19 cellular contexts compared by ENCODE assay signal in the genomic region with DNA sequence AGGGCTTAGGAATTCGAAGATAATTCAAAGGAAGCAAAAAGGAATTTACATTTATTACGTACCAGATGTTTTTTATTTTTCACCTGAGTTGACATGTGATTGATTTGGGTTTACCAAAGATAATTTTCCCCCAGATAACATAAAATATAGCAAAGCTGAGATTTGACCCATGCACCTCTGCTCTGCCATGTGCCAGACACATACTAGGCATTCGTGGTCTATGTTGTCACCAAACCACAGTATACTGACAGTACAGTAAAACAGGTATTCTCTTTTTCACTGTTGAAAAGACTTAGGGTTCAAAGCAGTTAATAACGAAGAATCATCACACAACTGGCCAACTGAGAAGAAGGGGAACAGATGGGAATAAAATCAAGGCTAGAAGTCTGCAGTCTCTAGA.
DNase-seq lines count a peak whose midpoint lies in the region; ATAC-seq, FAIRE-seq and TF ChIP-seq lines count a peak whose summit lies in the region.
"Had no signal": no experiment of that assay in that cellular context is flagged by ENCODE, and none has a peak within 500 bp of the region (broad histone marks: within the 10 kb centered on the region; RNA-seq: fewer than 3 reads in every experiment).

No MANE protein-coding gene starts in this region.

- H3K4me1 ChIP-seq in Caco-2, result peaks cover 27% of the 10 kb centered on the region
- no peaks in the 10 kb centered on the region for H3K4me1 ChIP-seq in osteoblast (ENCODE audit: insufficient read depth, low read length)
- H3K4me1 ChIP-seq: BE2C, HAP-1 had no signal

- H3K27ac Mint-ChIP-seq in Caco-2 (ENCODE audit: unreplicated experiment) (no peak overlapping the region), WTC11 (0 out of 2 replicates have a peak overlapping the region, but pooled peaks have one; percentile 7), immature natural killer cell (no peak overlapping the region)
- H3K27ac Mint-ChIP-seq: CD4-positive, CD25-positive, alpha-beta regulatory T cell; CD8-positive, alpha-beta memory T cell had no signal

- CTCF ChIA-PET in Caco-2 (lab: Charles Lee) (no interaction called here), WTC11 (lab: Charles Lee) (no interaction called here)

- POLR2A ChIA-PET in Caco-2 (lab: Charles Lee) (interaction anchor here (1.1 kb wide), 1 partner anchor 57 kb away, joined by 5 read pairs; no protein-coding TSS in a partner anchor), WTC11 (lab: Charles Lee) (no interaction called here)

- no peak overlapping the region for H3K4me2 ChIP-seq in osteoblast (ENCODE audit: insufficient read depth, low read length)

- FAIRE-seq in GM12892 (lab: Jason Lieb, UNC), result no peak
- FAIRE-seq: A204.1, D721Med, G401.6, GM12891, GM18507 had no signal

- TF ChIP-seq CTCF in Caco-2 (IDR thresholded peaks at IDR 0.05; ENCODE audit: insufficient read depth in 1 of 2, low read depth in 1 of 2, low read length in 1 of 2, severe bottlenecking in 1 of 2, unreplicated experiment in 1 of 2) (no peak), WTC11 (IDR thresholded peaks at IDR 0.05) (no peak), osteoblast (IDR thresholded peaks at IDR 0.05; ENCODE audit: extremely low read depth, low read depth, low read length) (no peak)

- H3K27ac ChIP-seq in caudate nucleus (ENCODE audit: low read depth, low read length) (peak overlapping the region; percentile 7), osteoblast (ENCODE audit: low read depth, low read length) (no peak overlapping the region)

- H3K27me3 Mint-ChIP-seq in Caco-2 (ENCODE audit: insufficient read depth, unreplicated experiment) (no peaks in the 10 kb centered on the region), WTC11 (ENCODE audit: low read depth) (no peaks in the 10 kb centered on the region), immature natural killer cell (ENCODE audit: low read depth in 3 of 3) (peaks cover 1 to 7% (median 5%) of the 10 kb centered on the region in 3 donors)

- H3K79me2 ChIP-seq in osteoblast (ENCODE audit: insufficient read depth, low read length), result no peaks in the 10 kb centered on the region

- BruUV-seq in Caco-2 (replicated peaks; lab: Mats Ljungman, UMichigan), result no TSS peak

- no peak overlapping the region for H3K4me3 ChIP-seq in Caco-2 (ENCODE audit: low read depth, low read length)
- no peak overlapping the region for H3K4me3 ChIP-seq in osteoblast (ENCODE audit: insufficient read depth, low read length)
- H3K4me3 ChIP-seq: HAP-1 had no signal

- TF ChIP-seq POLR2A in erythroblast (IDR thresholded peaks at IDR 0.05; ENCODE audit: low read length) (no peak), GM12892 (IDR thresholded peaks at IDR 0.05; ENCODE audit: low read depth, low read length) (no peak)

- DNase-seq in Caco-2 (peak; percentile 3 to 33), WTC11 (ENCODE audit: low spot score) (no peak), caudate nucleus (lab: John Stamatoyannopoulos, UW) (no peak), osteoblast (ENCODE audit: insufficient read length, low spot score, missing footprints) (peak; percentile 71), erythroblast (lab: John Stamatoyannopoulos, UW) (no peak), immature natural killer cell (no peak), GM12892 (ENCODE audit: insufficient read length) (no peak)
- DNase-seq: ACHN; BE2C; C1 segment of cervical spinal cord; CD4-positive, CD25-positive, alpha-beta regulatory T cell; CD8-positive, alpha-beta memory T cell; COR-L47 had no signal

- no peaks in the 10 kb centered on the region for H3K9me3 ChIP-seq in Caco-2
- H3K9me3 ChIP-seq in osteoblast (ENCODE audit: low read depth, low read length), result no peaks in the 10 kb centered on the region
- H3K9me3 ChIP-seq: BE2C, HAP-1 had no signal

- H3K9me3 Mint-ChIP-seq in Caco-2 (ENCODE audit: unreplicated experiment) (no peaks in the 10 kb centered on the region), WTC11 (no peaks in the 10 kb centered on the region), immature natural killer cell (peaks cover 0 to 2% (median 0%) of the 10 kb centered on the region in 6 donors)
- H3K9me3 Mint-ChIP-seq: CD4-positive, CD25-positive, alpha-beta regulatory T cell; CD8-positive, alpha-beta memory T cell had no signal

- no peaks in the 10 kb centered on the region for H4K20me1 ChIP-seq in osteoblast (ENCODE audit: insufficient read depth, low read length)

- no peak overlapping the region for H2AFZ ChIP-seq in osteoblast (ENCODE audit: low read length)

- H3K4me1 Mint-ChIP-seq in Caco-2 (ENCODE audit: low read depth, unreplicated experiment) (peaks cover 12% of the 10 kb centered on the region), WTC11 (peaks cover 6% of the 10 kb centered on the region; the same call in 1 of the 2 replicates), immature natural killer cell (no peaks in the 10 kb centered on the region)
- H3K4me1 Mint-ChIP-seq: CD4-positive, CD25-positive, alpha-beta regulatory T cell; CD8-positive, alpha-beta memory T cell had no signal

- ATAC-seq in WTC11, result no peak

- H3K4me3 Mint-ChIP-seq in Caco-2 (ENCODE audit: unreplicated experiment) (no peak overlapping the region), WTC11 (no peak overlapping the region), immature natural killer cell (no peak overlapping the region)
- H3K4me3 Mint-ChIP-seq: CD4-positive, CD25-positive, alpha-beta regulatory T cell; CD8-positive, alpha-beta memory T cell had no signal

- intact Hi-C loops in Caco-2 (cut with micrococcal nuclease; ENCODE audit: unreplicated experiment), result loop anchor here (1.0 to 10.0 kb wide), 3 partner anchors 63 to 155 kb away; no protein-coding TSS in a partner anchor

- H3K36me3 ChIP-seq in Caco-2 (ENCODE audit: control insufficient read depth, insufficient read depth, low read length) (no peaks in the 10 kb centered on the region), osteoblast (ENCODE audit: insufficient read depth, low read length) (no peaks in the 10 kb centered on the region)
- H3K36me3 ChIP-seq: BE2C had no signal

- H3K36me3 Mint-ChIP-seq in Caco-2 (ENCODE audit: insufficient read depth, unreplicated experiment) (peaks cover 8% of the 10 kb centered on the region), WTC11 (peaks cover 72% of the 10 kb centered on the region), immature natural killer cell (no peaks in the 10 kb centered on the region)
- H3K36me3 Mint-ChIP-seq: CD4-positive, CD25-positive, alpha-beta regulatory T cell; CD8-positive, alpha-beta memory T cell had no signal

- H3K27me3 ChIP-seq in Caco-2 (replicated peaks; ENCODE audit: control insufficient read depth, insufficient read depth, low read length), result no peaks in the 10 kb centered on the region
- no peaks in the 10 kb centered on the region for H3K27me3 ChIP-seq in osteoblast (ENCODE audit: insufficient read depth, low read length)
- H3K27me3 ChIP-seq: BE2C had no signal

TF ChIP-seq in WTC11, 78 proteins besides CTCF, POLR2A, EP300 and RAD21 (continues in another document):
- TF ChIP-seq, protein P1, sequence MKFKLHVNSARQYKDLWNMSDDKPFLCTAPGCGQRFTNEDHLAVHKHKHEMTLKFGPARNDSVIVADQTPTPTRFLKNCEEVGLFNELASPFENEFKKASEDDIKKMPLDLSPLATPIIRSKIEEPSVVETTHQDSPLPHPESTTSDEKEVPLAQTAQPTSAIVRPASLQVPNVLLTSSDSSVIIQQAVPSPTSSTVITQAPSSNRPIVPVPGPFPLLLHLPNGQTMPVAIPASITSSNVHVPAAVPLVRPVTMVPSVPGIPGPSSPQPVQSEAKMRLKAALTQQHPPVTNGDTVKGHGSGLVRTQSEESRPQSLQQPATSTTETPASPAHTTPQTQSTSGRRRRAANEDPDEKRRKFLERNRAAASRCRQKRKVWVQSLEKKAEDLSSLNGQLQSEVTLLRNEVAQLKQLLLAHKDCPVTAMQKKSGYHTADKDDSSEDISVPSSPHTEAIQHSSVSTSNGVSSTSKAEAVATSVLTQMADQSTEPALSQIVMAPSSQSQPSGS (CRISPR knock-in tag; IDR thresholded peaks at IDR 0.05; ENCODE audit: borderline replicate concordance, low read depth), result no peak
- no peak for TF ChIP-seq ZNF396 (CRISPR knock-in tag; IDR thresholded peaks at IDR 0.05; ENCODE audit: borderline replicate concordance)
- TF ChIP-seq, protein P2, sequence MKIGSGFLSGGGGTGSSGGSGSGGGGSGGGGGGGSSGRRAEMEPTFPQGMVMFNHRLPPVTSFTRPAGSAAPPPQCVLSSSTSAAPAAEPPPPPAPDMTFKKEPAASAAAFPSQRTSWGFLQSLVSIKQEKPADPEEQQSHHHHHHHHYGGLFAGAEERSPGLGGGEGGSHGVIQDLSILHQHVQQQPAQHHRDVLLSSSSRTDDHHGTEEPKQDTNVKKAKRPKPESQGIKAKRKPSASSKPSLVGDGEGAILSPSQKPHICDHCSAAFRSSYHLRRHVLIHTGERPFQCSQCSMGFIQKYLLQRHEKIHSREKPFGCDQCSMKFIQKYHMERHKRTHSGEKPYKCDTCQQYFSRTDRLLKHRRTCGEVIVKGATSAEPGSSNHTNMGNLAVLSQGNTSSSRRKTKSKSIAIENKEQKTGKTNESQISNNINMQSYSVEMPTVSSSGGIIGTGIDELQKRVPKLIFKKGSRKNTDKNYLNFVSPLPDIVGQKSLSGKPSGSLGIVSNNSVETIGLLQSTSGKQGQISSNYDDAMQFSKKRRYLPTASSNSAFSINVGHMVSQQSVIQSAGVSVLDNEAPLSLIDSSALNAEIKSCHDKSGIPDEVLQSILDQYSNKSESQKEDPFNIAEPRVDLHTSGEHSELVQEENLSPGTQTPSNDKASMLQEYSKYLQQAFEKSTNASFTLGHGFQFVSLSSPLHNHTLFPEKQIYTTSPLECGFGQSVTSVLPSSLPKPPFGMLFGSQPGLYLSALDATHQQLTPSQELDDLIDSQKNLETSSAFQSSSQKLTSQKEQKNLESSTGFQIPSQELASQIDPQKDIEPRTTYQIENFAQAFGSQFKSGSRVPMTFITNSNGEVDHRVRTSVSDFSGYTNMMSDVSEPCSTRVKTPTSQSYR (CRISPR knock-in tag; IDR thresholded peaks at IDR 0.05), result no peak
- TF ChIP-seq, protein P3, sequence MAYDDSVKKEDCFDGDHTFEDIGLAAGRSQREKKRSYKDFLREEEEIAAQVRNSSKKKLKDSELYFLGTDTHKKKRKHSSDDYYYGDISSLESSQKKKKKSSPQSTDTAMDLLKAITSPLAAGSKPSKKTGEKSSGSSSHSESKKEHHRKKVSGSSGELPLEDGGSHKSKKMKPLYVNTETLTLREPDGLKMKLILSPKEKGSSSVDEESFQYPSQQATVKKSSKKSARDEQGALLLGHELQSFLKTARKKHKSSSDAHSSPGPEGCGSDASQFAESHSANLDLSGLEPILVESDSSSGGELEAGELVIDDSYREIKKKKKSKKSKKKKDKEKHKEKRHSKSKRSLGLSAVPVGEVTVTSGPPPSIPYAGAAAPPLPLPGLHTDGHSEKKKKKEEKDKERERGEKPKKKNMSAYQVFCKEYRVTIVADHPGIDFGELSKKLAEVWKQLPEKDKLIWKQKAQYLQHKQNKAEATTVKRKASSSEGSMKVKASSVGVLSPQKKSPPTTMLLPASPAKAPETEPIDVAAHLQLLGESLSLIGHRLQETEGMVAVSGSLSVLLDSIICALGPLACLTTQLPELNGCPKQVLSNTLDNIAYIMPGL (CRISPR knock-in tag; IDR thresholded peaks at IDR 0.05), result no peak

Comparison
In these comparisons a context has a peak if more than half of its experiments do, and no peak if none do; other contexts are left out.
1. DNase-seq: peak in Caco-2 (2 of 2) and osteoblast (single experiment); none in WTC11 (single experiment), caudate nucleus (0 of 61), erythroblast (0 of 2), immature natural killer cell (0 of 3) and GM12892 (single experiment).